ENCODE assay signal across 9 cellular contexts in the genomic region with DNA sequence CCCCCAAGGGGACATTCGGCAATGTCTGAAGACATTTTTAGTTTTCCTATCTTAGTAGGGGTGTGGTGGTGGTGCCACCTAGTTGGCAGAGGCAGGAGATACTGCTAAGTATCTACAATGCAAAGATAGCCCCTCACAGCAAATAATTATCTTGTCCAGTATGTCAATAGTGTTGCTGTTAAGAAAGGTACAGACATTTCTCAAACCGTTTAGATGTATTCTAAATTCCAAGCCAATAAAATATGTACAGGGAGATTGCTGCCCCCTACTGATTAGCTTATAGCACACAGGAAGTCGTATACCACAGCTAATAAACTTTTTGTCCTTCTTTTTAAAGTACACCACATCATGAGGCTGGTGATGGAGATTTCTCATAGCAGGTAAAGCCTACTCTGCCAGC.
DNase-seq lines count a peak whose midpoint lies in the region; ATAC-seq and TF ChIP-seq lines count a peak whose summit lies in the region.
"Had no signal": no experiment of that assay in that cellular context is flagged by ENCODE, and none has a peak within 500 bp of the region (broad histone marks: within the 10 kb centered on the region; RNA-seq: fewer than 3 reads in every experiment).

No MANE protein-coding gene starts in this region.

- no peaks in the 10 kb centered on the region for H4K20me1 ChIP-seq in OCI-LY7 (ENCODE audit: insufficient read depth, low read length)

- no TSS peak for BruUV-seq in OCI-LY7 (replicated peaks; lab: Mats Ljungman, UMichigan)

- H3K4me3 ChIP-seq in OCI-LY7 (ENCODE audit: low read depth, low read length, poor library complexity, severe bottlenecking) (no peak overlapping the region), liver (ENCODE audit: low read depth in 1 of 3, low read length in 3 of 3) (no peak overlapping the region)

- CTCF ChIA-PET in activated CD8-positive, alpha-beta T cell treated with anti-CD3 and anti-CD28 coated beads for 36 hours (lab: Charles Lee): interaction anchor here (1.0 to 1.4 kb wide), 2 partner anchors 199 to 201 kb away, joined by 3 to 4 read pairs; no protein-coding TSS in a partner anchor
- CTCF ChIA-PET in activated CD8-positive, alpha-beta T cell treated with anti-CD3 and anti-CD28 coated beads, Interleukin-2, amount 10 ng/mL, durations not matched to agents 7 days and 5 days (lab: Charles Lee): interaction anchor here (1.3 to 2.7 kb wide), 2 partner anchors 199 to 205 kb away, joined by 5 to 11 read pairs; no protein-coding TSS in a partner anchor
- CTCF ChIA-PET in OCI-LY7 (lab: Charles Lee; ENCODE audit: unreplicated experiment): interaction anchor here (1.6 kb wide), 1 partner anchor 199 kb away, joined by 11 read pairs; no protein-coding TSS in a partner anchor

- peak in 1 of 2 donors; percentile 18 for TF ChIP-seq RAD21 in liver (IDR thresholded peaks at IDR 0.05)

- no peaks in the 10 kb centered on the region for H3K9me2 ChIP-seq in OCI-LY7 (ENCODE audit: insufficient read depth, low read length)

- WGBS in liver: 24% methylated on average over 3 of the region's 3 CpGs

- H3K36me3 Mint-ChIP-seq in activated CD8-positive, alpha-beta T cell treated with anti-CD3 and anti-CD28 coated beads for 36 hours (ENCODE audit: low read depth): no peaks in the 10 kb centered on the region
- H3K36me3 Mint-ChIP-seq in activated CD8-positive, alpha-beta T cell treated with anti-CD3 and anti-CD28 coated beads, Interleukin-2, amount 10 ng/mL, durations not matched to agents 7 days and 5 days (ENCODE audit: low read depth): no peaks in the 10 kb centered on the region
- H3K36me3 Mint-ChIP-seq in activated T-helper 2 cell treated with anti-CD3 and anti-CD28 coated beads, Interferon-gamma antibody, Interleukin-2, Interleukin-4, amounts not matched to agents 10 μg/mL and 5 μg/mL and 100 μg/mL, durations not matched to agents 14 hours and 24 hours and 36 hours (ENCODE audit: low read depth): no peaks in the 10 kb centered on the region
- H3K36me3 Mint-ChIP-seq: CD8-positive, alpha-beta memory T cell had no signal

- H3K79me2 ChIP-seq in OCI-LY7 (ENCODE audit: insufficient read depth, low read depth, low read length): no peaks in the 10 kb centered on the region

- peaks cover 1% of the 10 kb centered on the region for H3K27me3 Mint-ChIP-seq in activated CD8-positive, alpha-beta T cell treated with anti-CD3 and anti-CD28 coated beads for 36 hours
- no peaks in the 10 kb centered on the region for H3K27me3 Mint-ChIP-seq in activated CD8-positive, alpha-beta T cell treated with anti-CD3 and anti-CD28 coated beads, Interleukin-2, amount 10 ng/mL, durations not matched to agents 7 days and 5 days (ENCODE audit: low read depth)
- no peaks in the 10 kb centered on the region for H3K27me3 Mint-ChIP-seq in activated T-helper 2 cell treated with anti-CD3 and anti-CD28 coated beads, Interferon-gamma antibody, Interleukin-2, Interleukin-4, amounts not matched to agents 10 μg/mL and 5 μg/mL and 100 μg/mL, durations not matched to agents 14 hours and 24 hours and 36 hours (ENCODE audit: low read depth)
- H3K27me3 Mint-ChIP-seq: CD8-positive, alpha-beta memory T cell had no signal

- H3K36me3 ChIP-seq in OCI-LY7 (ENCODE audit: insufficient read depth, low read length) (no peaks in the 10 kb centered on the region), liver (ENCODE audit: control insufficient read depth in 4 of 4, insufficient read depth in 3 of 4, low read depth in 1 of 4, low read length in 3 of 4) (no peaks in the 10 kb centered on the region)

- H3K4me1 Mint-ChIP-seq in activated CD8-positive, alpha-beta T cell treated with anti-CD3 and anti-CD28 coated beads for 36 hours (ENCODE audit: low read depth): no peaks in the 10 kb centered on the region
- no peaks in the 10 kb centered on the region for H3K4me1 Mint-ChIP-seq in activated CD8-positive, alpha-beta T cell treated with anti-CD3 and anti-CD28 coated beads, Interleukin-2, amount 10 ng/mL, durations not matched to agents 7 days and 5 days (ENCODE audit: low read depth)
- no peaks in the 10 kb centered on the region for H3K4me1 Mint-ChIP-seq in activated T-helper 2 cell treated with anti-CD3 and anti-CD28 coated beads, Interferon-gamma antibody, Interleukin-2, Interleukin-4, amounts not matched to agents 10 μg/mL and 5 μg/mL and 100 μg/mL, durations not matched to agents 14 hours and 24 hours and 36 hours (ENCODE audit: low read depth)

- H3K4me2 ChIP-seq in OCI-LY7 (ENCODE audit: low read length): peak overlapping the region; percentile 7; the same call in 1 of the 2 replicates

- H3K9me3 ChIP-seq in OCI-LY7 (ENCODE audit: low read length) (no peaks in the 10 kb centered on the region), liver (ENCODE audit: control insufficient read depth in 4 of 4, low read length in 3 of 4) (no peaks in the 10 kb centered on the region)

- H3K4me1 ChIP-seq in OCI-LY7 (ENCODE audit: insufficient read depth, low read length, poor library complexity, severe bottlenecking) (no peaks in the 10 kb centered on the region), liver (ENCODE audit: control insufficient read depth in 4 of 4, insufficient read depth in 4 of 4, low read length in 3 of 4) (no peaks in the 10 kb centered on the region)

- no peaks in the 10 kb centered on the region for H3K9me3 Mint-ChIP-seq in activated CD8-positive, alpha-beta T cell treated with anti-CD3 and anti-CD28 coated beads for 36 hours
- no peaks in the 10 kb centered on the region for H3K9me3 Mint-ChIP-seq in activated CD8-positive, alpha-beta T cell treated with anti-CD3 and anti-CD28 coated beads, Interleukin-2, amount 10 ng/mL, durations not matched to agents 7 days and 5 days (ENCODE audit: insufficient read depth)
- no peaks in the 10 kb centered on the region for H3K9me3 Mint-ChIP-seq in activated T-helper 2 cell treated with anti-CD3 and anti-CD28 coated beads, Interferon-gamma antibody, Interleukin-2, Interleukin-4, amounts not matched to agents 10 μg/mL and 5 μg/mL and 100 μg/mL, durations not matched to agents 14 hours and 24 hours and 36 hours

- H3K27ac ChIP-seq in OCI-LY7 (ENCODE audit: low read depth, low read length, poor library complexity, severe bottlenecking) (no peak overlapping the region), liver (ENCODE audit: low read depth in 1 of 2, low read length in 2 of 2) (no peak overlapping the region)

- POLR2A ChIA-PET in activated CD8-positive, alpha-beta T cell treated with anti-CD3 and anti-CD28 coated beads for 36 hours (lab: Charles Lee): no interaction called here
- POLR2A ChIA-PET in activated CD8-positive, alpha-beta T cell treated with anti-CD3 and anti-CD28 coated beads, Interleukin-2, amount 10 ng/mL, durations not matched to agents 7 days and 5 days (lab: Charles Lee): no interaction called here
- POLR2A ChIA-PET in OCI-LY7 (lab: Charles Lee): interaction anchor here (0.6 to 1.6 kb wide), 2 partner anchors 42 to 1215 kb away, joined by 3 to 6 read pairs; no protein-coding TSS in a partner anchor

- H3K9ac ChIP-seq in liver (ENCODE audit: low read depth in 1 of 2, low read length in 2 of 2): no peak overlapping the region

- TF ChIP-seq CTCF in activated CD8-positive, alpha-beta T cell treated with anti-CD3 and anti-CD28 coated beads for 36 hours (IDR thresholded peaks at IDR 0.05): peak; percentile 33
- peak; percentile 89 for TF ChIP-seq CTCF in OCI-LY7 (conservative IDR thresholded peaks at IDR 0.05; ENCODE audit: low read length)
- peak; percentile 8 for TF ChIP-seq CTCF in liver (IDR thresholded peaks at IDR 0.05; ENCODE audit: low read depth, low read length, missing input control)

- no peak for DNase-seq in activated CD8-positive, alpha-beta T cell treated with anti-CD3 and anti-CD28 coated beads for 36 hours
- DNase-seq in activated CD8-positive, alpha-beta T cell treated with anti-CD3 and anti-CD28 coated beads, Interleukin-2, amount 10 ng/mL, durations not matched to agents 7 days and 5 days: no peak
- DNase-seq in OCI-LY7 (ENCODE audit: low spot score): peak; percentile 55
- no peak for DNase-seq in activated T-helper 2 cell treated with anti-CD3 and anti-CD28 coated beads, Interferon-gamma antibody, Interleukin-2, Interleukin-4, amounts not matched to agents 10 μg/mL and 5 μg/mL and 100 μg/mL, durations not matched to agents 14 hours and 24 hours and 36 hours (ENCODE audit: low spot score)
- DNase-seq in kidney glomerular epithelial cell (lab: John Stamatoyannopoulos, UW): no peak
- DNase-seq in stimulated activated naive CD4-positive, alpha-beta T cell treated with Interleukin-2 at 50 U/mL for 16 hours (lab: John Stamatoyannopoulos, UW): no peak

- H2AFZ ChIP-seq in OCI-LY7 (ENCODE audit: low read length): peak overlapping the region; percentile 61; the same call in 1 of the 2 replicates

- H3K4me3 Mint-ChIP-seq in activated CD8-positive, alpha-beta T cell treated with anti-CD3 and anti-CD28 coated beads for 36 hours: no peak overlapping the region
- H3K4me3 Mint-ChIP-seq in activated CD8-positive, alpha-beta T cell treated with anti-CD3 and anti-CD28 coated beads, Interleukin-2, amount 10 ng/mL, durations not matched to agents 7 days and 5 days: no peak overlapping the region
- no peak overlapping the region for H3K4me3 Mint-ChIP-seq in activated T-helper 2 cell treated with anti-CD3 and anti-CD28 coated beads, Interferon-gamma antibody, Interleukin-2, Interleukin-4, amounts not matched to agents 10 μg/mL and 5 μg/mL and 100 μg/mL, durations not matched to agents 14 hours and 24 hours and 36 hours (ENCODE audit: low read depth)
- H3K4me3 Mint-ChIP-seq: CD8-positive, alpha-beta memory T cell had no signal

- no peak overlapping the region for H3K27ac Mint-ChIP-seq in activated CD8-positive, alpha-beta T cell treated with anti-CD3 and anti-CD28 coated beads for 36 hours
- H3K27ac Mint-ChIP-seq in activated CD8-positive, alpha-beta T cell treated with anti-CD3 and anti-CD28 coated beads, Interleukin-2, amount 10 ng/mL, durations not matched to agents 7 days and 5 days: no peak overlapping the region
- no peak overlapping the region for H3K27ac Mint-ChIP-seq in activated T-helper 2 cell treated with anti-CD3 and anti-CD28 coated beads, Interferon-gamma antibody, Interleukin-2, Interleukin-4, amounts not matched to agents 10 μg/mL and 5 μg/mL and 100 μg/mL, durations not matched to agents 14 hours and 24 hours and 36 hours
- H3K27ac Mint-ChIP-seq: CD8-positive, alpha-beta memory T cell had no signal

- intact Hi-C loops in activated CD8-positive, alpha-beta T cell treated with anti-CD3 and anti-CD28 coated beads for 36 hours (cut with micrococcal nuclease): loop anchor here (5.0 kb wide), 1 partner anchor 203 kb away; no protein-coding TSS in a partner anchor
- intact Hi-C loops in OCI-LY7 (cut with micrococcal nuclease; ENCODE audit: unreplicated experiment): loop anchor here (1.0 to 2.0 kb wide), 3 partner anchors 74 to 270 kb away; no protein-coding TSS in a partner anchor
- intact Hi-C loops in activated T-helper 2 cell treated with anti-CD3 and anti-CD28 coated beads, Interferon-gamma antibody, Interleukin-2, Interleukin-4, amounts not matched to agents 10 μg/mL and 5 μg/mL and 100 μg/mL, durations not matched to agents 14 hours and 24 hours and 36 hours (cut with micrococcal nuclease): loop anchor here (2.0 kb wide), 1 partner anchor 204 kb away; no protein-coding TSS in a partner anchor

- ATAC-seq in activated CD8-positive, alpha-beta T cell treated with anti-CD3 and anti-CD28 coated beads for 36 hours: no peak
- ATAC-seq in activated CD8-positive, alpha-beta T cell treated with anti-CD3 and anti-CD28 coated beads, Interleukin-2, amount 10 ng/mL, durations not matched to agents 7 days and 5 days: no peak
- ATAC-seq in HG02973 (IDR thresholded peaks at IDR 0.05; ENCODE audit: unreplicated experiment): peak; percentile 76

- peaks cover 0 to 3% (median 0%) of the 10 kb centered on the region in 4 donors for H3K27me3 ChIP-seq in liver (ENCODE audit: control insufficient read depth in 4 of 4, insufficient read depth in 4 of 4, low read length in 3 of 4)

Comparison
In these comparisons a context has a peak if more than half of its experiments do, and no peak if none do; other contexts are left out.
1. CTCF ChIP-seq: peak in every context shown above with its lines; median percentile 89 in OCI-LY7; 33 in activated CD8-positive, alpha-beta T cell treated with anti-CD3 and anti-CD28 coated beads for 36 hours; 8 in liver.